36 cellular contexts compared by ENCODE assay signal in genomic region chrX:72301781-72302180, GRCh38. TPM values are rescaled to one million over a fixed set of nuclear protein-coding genes. Genes with fewer than 3 reads are reported as not detected.
"Had no signal": no experiment of that assay in that cellular context is flagged by ENCODE, and none has a peak within 500 bp of the region (broad histone marks: within the 10 kb centered on the region; RNA-seq: fewer than 3 reads in every experiment).

No MANE protein-coding gene starts in this region.

- H3K27ac ChIP-seq: KMS-11 had no signal

- H3K9me3 ChIP-seq: MG63 had no signal

- H3K4me3 ChIP-seq: MG63 had no signal

- DNase-seq: Karpas-422, Kasumi-1, MG63, MM.1S, MV-4-11, NCI-H1048, NCI-H1092, NCI-H1092 treated with DMSO at 0.1 percent for 48 hours, NCI-H1105, NCI-H1105 treated with DMSO at 0.1 percent for 48 hours, NCI-H1417, NCI-H1417 treated with DMSO at 0.1 percent for 48 hours, NCI-H1436, NCI-H1436 treated with DMSO at 0.1 percent for 48 hours, NCI-H146, NCI-H1694, NCI-H1694 treated with DMSO at 0.1 percent for 48 hours, NCI-H187, NCI-H187 treated with DMSO at 0.1 percent for 48 hours, NCI-H1930, NCI-H2029, NCI-H2029 treated with DMSO at 0.1 percent for 48 hours, NCI-H2081, NCI-H2081 treated with DMSO at 0.1 percent for 48 hours, NCI-H2107, NCI-H2171, NCI-H2171 treated with DMSO at 0.1 percent for 48 hours, NCI-H2227 treated with DMSO at 0.1 percent for 48 hours, NCI-H226, NCI-H345, NCI-H446, NCI-H446 treated with DMSO at 0.1 percent for 48 hours, NCI-H510A, NCI-H510A treated with DMSO at 0.1 percent for 48 hours had no signal

- H3K36me3 ChIP-seq: MG63 had no signal

- H3K4me2 ChIP-seq: KMS-11 had no signal

RNA-seq across cellular contexts. Expression of gene CITED1, which starts 3.9 kb away (rescaled TPM):
- total RNA-seq: NCI-H460 had no signal
